8 cellular contexts compared by ENCODE assay signal in the genomic region with DNA sequence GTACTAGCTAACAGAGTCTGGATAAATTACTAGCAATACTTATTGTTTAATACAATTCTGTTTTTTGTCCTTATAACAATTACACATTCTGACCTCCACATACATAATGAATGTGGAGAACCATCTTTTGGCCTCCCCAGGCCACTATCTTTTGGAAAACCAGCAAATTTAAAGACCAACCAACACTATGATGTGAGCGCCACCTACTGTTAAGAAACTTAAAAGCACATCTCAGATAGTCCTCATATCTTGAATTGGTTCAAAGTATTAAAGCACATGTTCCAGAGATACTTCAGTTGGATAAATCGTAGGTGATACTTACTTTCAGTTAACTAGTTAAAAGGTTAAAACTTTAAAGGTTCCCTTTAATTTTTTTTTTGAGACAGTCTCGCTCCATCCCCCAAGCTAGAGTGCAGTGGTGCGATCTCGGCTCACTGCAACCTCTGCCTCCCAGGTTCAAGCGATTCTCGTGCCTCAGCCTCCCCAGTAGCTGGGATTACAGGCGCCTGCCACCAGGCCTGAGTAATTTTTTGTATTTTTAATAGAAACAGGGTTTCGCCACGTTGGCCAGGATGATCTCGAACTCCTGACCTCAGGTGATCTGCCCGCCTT. TPM values are rescaled to one million over a fixed set of nuclear protein-coding genes. Genes with fewer than 3 reads are reported as not detected.
DNase-seq lines count a peak whose midpoint lies in the region; ATAC-seq and TF ChIP-seq lines count a peak whose summit lies in the region.

No MANE protein-coding gene starts in this region.

- H3K79me2 ChIP-seq in DND-41 (ENCODE audit: insufficient read depth, low read length) = no peaks in the 10 kb centered on the region

- in situ Hi-C loops in astrocyte of the spinal cord (cut with HindIII; ENCODE audit: low sequenced_read_pairs) = no loop called here

- intact Hi-C loops in testis (cut with DNase I; ENCODE audit: low total_unique reads) = loop anchor here (5.0 kb wide), 1 partner anchor 235 kb away; no protein-coding TSS in a partner anchor

- peak; percentile 85 for TF ChIP-seq CTCF in DND-41 (IDR thresholded peaks at IDR 0.05; ENCODE audit: borderline replicate concordance, extremely low read depth, low read length, poor library complexity, severe bottlenecking)
- TF ChIP-seq CTCF in HFFc6 (IDR thresholded peaks at IDR 0.05) = peak; percentile 91
- peak; percentile 72 for TF ChIP-seq CTCF in astrocyte of the spinal cord (IDR thresholded peaks at IDR 0.05; ENCODE audit: low read depth, low read length)
- peak; percentile 64 to 74 (median 65) for TF ChIP-seq CTCF in testis (IDR thresholded peaks at IDR 0.05)

- H3K9ac ChIP-seq in DND-41 (ENCODE audit: low read depth, low read length) = no peak overlapping the region

- H3K27ac ChIP-seq in DND-41 (ENCODE audit: low read length) = no peak overlapping the region
- no peak overlapping the region for H3K27ac ChIP-seq in testis

- no peaks in the 10 kb centered on the region for H3K4me1 ChIP-seq in DND-41 (ENCODE audit: insufficient read depth, low read length)
- H3K4me1 ChIP-seq in testis = no peaks in the 10 kb centered on the region

- no peak for TF ChIP-seq POLR2A in testis (IDR thresholded peaks at IDR 0.05)

- H3K36me3 Mint-ChIP-seq in HFFc6 (ENCODE audit: low read depth) = no peaks in the 10 kb centered on the region

- DNase-seq in DND-41 (peak; percentile 16), HFFc6 (peak; percentile 47), NCI-H345 (lab: John Stamatoyannopoulos, UW) (peak; percentile 66), astrocyte of the spinal cord (ENCODE audit: low read depth, low spot score) (peak; percentile 59), iris pigment epithelial cell (ENCODE audit: low read depth) (peak; percentile 42), testis (peak; percentile 24)
- no peak for DNase-seq in activated effector memory CD4-positive, alpha-beta T cell treated with anti-CD3 and anti-CD28 coated beads, Interleukin-2, amount 50 U/mL, for 16 hours

- ATAC-seq in DND-41 (ENCODE audit: insufficient read depth, low read depth) = peak; percentile 71; the same call in 2 of the 3 replicates
- ATAC-seq in HG03521 (IDR thresholded peaks at IDR 0.05; ENCODE audit: unreplicated experiment) = no peak

- H3K27me3 ChIP-seq in DND-41 (ENCODE audit: insufficient read depth, low read length, poor library complexity) (peaks cover 15% of the 10 kb centered on the region), testis (no peaks in the 10 kb centered on the region)

- H3K36me3 ChIP-seq in DND-41 (ENCODE audit: insufficient read depth, low read length) (no peaks in the 10 kb centered on the region), testis (ENCODE audit: low read depth, missing control alignments) (no peaks in the 10 kb centered on the region)

- no peak overlapping the region for H3K27ac Mint-ChIP-seq in HFFc6

- H3K4me1 Mint-ChIP-seq in HFFc6 (ENCODE audit: low read depth) = no peaks in the 10 kb centered on the region

- H2AFZ ChIP-seq in DND-41 (ENCODE audit: low read depth, low read length) = no peak overlapping the region

- peaks cover 10% of the 10 kb centered on the region for H3K27me3 Mint-ChIP-seq in HFFc6 (ENCODE audit: insufficient read depth)

- 71 to 74% methylated on average over 12 of the region's 12 CpGs for WGBS in testis, 2 donors

- H4K20me1 ChIP-seq in DND-41 (ENCODE audit: insufficient read depth, low read length) = no peaks in the 10 kb centered on the region

- H3K4me3 ChIP-seq in DND-41 (ENCODE audit: low read depth in 1 of 2, low read length in 2 of 2) (no peak overlapping the region), astrocyte of the spinal cord (ENCODE audit: low read depth, low read length) (no peak overlapping the region), testis (no peak overlapping the region)

- H3K4me2 ChIP-seq in DND-41 (ENCODE audit: insufficient read depth, low read length) = no peak overlapping the region

- no peaks in the 10 kb centered on the region for H3K9me3 ChIP-seq in DND-41 (ENCODE audit: insufficient read depth, low read length, severe bottlenecking)
- no peaks in the 10 kb centered on the region for H3K9me3 ChIP-seq in testis

- no peaks in the 10 kb centered on the region for H3K9me3 Mint-ChIP-seq in HFFc6

- no peak overlapping the region for H3K4me3 Mint-ChIP-seq in HFFc6

RNA-seq across cellular contexts. Expression of a gene that starts 29.3 kb away (rescaled TPM):
- total RNA-seq in HFFc6 (2021; fragmentation: NEBNext Ultra II Directional; extraction: Animal tissue kit (Norgen Biotek cat#: 25700)) = 10 to 100 TPM; 15.0 to 30.9 (median 28.3) TPM
- total RNA-seq in testis = 10 to 100 TPM; 49.1 to 58.1 TPM
- 43.5 TPM for polyA plus RNA-seq in testis (ENCODE audit: insufficient read depth, low read depth, low replicate concordance)
